1 cellular context compared by ENCODE assay signal in genomic region chr5:100779669-100780375, GRCh38.
TF ChIP-seq lines count a peak whose summit lies in the region.

No MANE protein-coding gene starts in this region.

TF ChIP-seq in GM23338, 12 proteins besides CTCF, POLR2A, EP300 and RAD21 (continued from another document):
- TF ChIP-seq ZNF331 (CRISPR knock-in tag; IDR thresholded peaks at IDR 0.05; ENCODE audit: low read depth) = no peak
- no peak for TF ChIP-seq STAT1 (IDR thresholded peaks at IDR 0.05; ENCODE audit: unreplicated experiment)
- TF ChIP-seq JUNB (IDR thresholded peaks at IDR 0.05; ENCODE audit: unreplicated experiment) = no peak
- no peak for TF ChIP-seq POLR2AphosphoS5 (IDR thresholded peaks at IDR 0.05; ENCODE audit: low read depth)
- TF ChIP-seq CREB1 (CRISPR knock-in tag; IDR thresholded peaks at IDR 0.05; ENCODE audit: low read depth) = no peak
